ENCODE assay signal across 15 cellular contexts in genomic region chr5:173331287-173331686, GRCh38. TPM values are rescaled to one million over a fixed set of nuclear protein-coding genes. Genes with fewer than 3 reads are reported as not detected.
DNase-seq lines count a peak whose midpoint lies in the region; ATAC-seq and TF ChIP-seq lines count a peak whose summit lies in the region.
"Had no signal": no experiment of that assay in that cellular context is flagged by ENCODE, and none has a peak within 500 bp of the region (broad histone marks: within the 10 kb centered on the region; RNA-seq: fewer than 3 reads in every experiment).

No MANE protein-coding gene starts in this region.

- no peaks in the 10 kb centered on the region for H3K9me2 ChIP-seq in GM23338 (ENCODE audit: insufficient read depth)
- no peaks in the 10 kb centered on the region for H3K9me2 ChIP-seq in SK-N-SH

- WGBS in SK-N-SH (ENCODE audit: low lambda C conversion rate) = 94% methylated on average over 4 of the region's 4 CpGs

- H3K4me3 Mint-ChIP-seq in activated CD4-positive, alpha-beta memory T cell treated with anti-CD3 and anti-CD28 coated beads, Interleukin-2, amount 10 ng/mL, durations not matched to agents 7 days and 5 days = no peak overlapping the region
- H3K4me3 Mint-ChIP-seq in activated CD4-positive, alpha-beta memory T cell treated with anti-CD3 and anti-CD28 coated beads for 36 hours = no peak overlapping the region
- no peak overlapping the region for H3K4me3 Mint-ChIP-seq in GM23338
- no peak overlapping the region for H3K4me3 Mint-ChIP-seq in T-helper 1 cell treated with Interleukin-12 subunit alpha and Interleukin-12 subunit beta and Interleukin-4 antibody, amounts not matched to agents 30 μg/mL and 1 μg/mL, for 36 hours
- H3K4me3 Mint-ChIP-seq: activated naive CD8-positive, alpha-beta T cell treated with anti-CD3 and anti-CD28 coated beads for 36 hours had no signal

- POLR2A ChIA-PET in activated CD4-positive, alpha-beta memory T cell treated with anti-CD3 and anti-CD28 coated beads, Interleukin-2, amount 10 ng/mL, durations not matched to agents 7 days and 5 days (lab: Charles Lee) = interaction anchor here (1.0 kb wide), 2 partner anchors 35 to 348 kb away, joined by 3 to 4 read pairs; partner anchors contain the start of gene ATP6V0E1
- POLR2A ChIA-PET in activated CD4-positive, alpha-beta memory T cell treated with anti-CD3 and anti-CD28 coated beads for 36 hours (lab: Charles Lee) = interaction anchor here (2.5 kb wide), 1 partner anchor 37 kb away, joined by 15 read pairs; no protein-coding TSS in a partner anchor
- POLR2A ChIA-PET in SK-N-SH (lab: Yijun Ruan, JAX) = interaction anchor here (1.0 to 6.0 kb wide), 3 partner anchors 16 to 347 kb away, joined by 3 to 40 read pairs (median 7); partner anchors contain the start of gene ATP6V0E1

- H3K27me3 ChIP-seq in GM23338 (ENCODE audit: insufficient read depth) (peaks cover 8% of the 10 kb centered on the region), SK-N-SH (ENCODE audit: insufficient read depth) (no peaks in the 10 kb centered on the region)
- H3K27me3 ChIP-seq: body of pancreas had no signal

- DNase-seq in activated CD4-positive, alpha-beta memory T cell treated with anti-CD3 and anti-CD28 coated beads, Interleukin-2, amount 10 ng/mL, durations not matched to agents 7 days and 5 days = no peak
- no peak for DNase-seq in activated CD4-positive, alpha-beta memory T cell treated with anti-CD3 and anti-CD28 coated beads for 36 hours
- DNase-seq in GM23338 (ENCODE audit: low spot score) (no peak), myocyte (ENCODE audit: low read depth) (peak; percentile 17), NCI-H82 (lab: John Stamatoyannopoulos, UW) (no peak), SKM-1 treated with dmso at 0.1 percent for 144 hours (lab: John Stamatoyannopoulos, UW; ENCODE audit: unreplicated experiment) (no peak), SK-N-SH (no peak)
- DNase-seq: cortex of kidney had no signal

- H4K20me1 ChIP-seq in GM23338 (replicated peaks; ENCODE audit: insufficient read depth) (peaks cover 4% of the 10 kb centered on the region), SK-N-SH (ENCODE audit: insufficient read depth) (no peaks in the 10 kb centered on the region)

- intact Hi-C loops in activated CD4-positive, alpha-beta memory T cell treated with anti-CD3 and anti-CD28 coated beads for 36 hours (cut with micrococcal nuclease) = loop anchor here (10.0 kb wide), 1 partner anchor 616 kb away; no protein-coding TSS in a partner anchor

- no peaks in the 10 kb centered on the region for H3K9me3 ChIP-seq in SK-N-SH
- H3K9me3 ChIP-seq: body of pancreas, upper lobe of right lung had no signal

- H3K36me3 ChIP-seq in GM23338 (ENCODE audit: insufficient read depth) = no peaks in the 10 kb centered on the region
- H3K36me3 ChIP-seq in SK-N-SH (replicated peaks in 1 of 2; ENCODE audit: control insufficient read depth in 1 of 2, insufficient read depth in 2 of 2, low read length in 1 of 2) = no peaks in the 10 kb centered on the region
- H3K36me3 ChIP-seq: upper lobe of right lung, WERI-Rb-1 had no signal

- TF ChIP-seq RAD21 in SK-N-SH (IDR thresholded peaks at IDR 0.05; ENCODE audit: low read length) = no peak

- TF ChIP-seq CTCF in GM23338 (conservative IDR thresholded peaks at IDR 0.05; ENCODE audit: low read depth in 2 of 2) (no peak), SK-N-SH (IDR thresholded peaks at IDR 0.05) (no peak)

- H3K9ac ChIP-seq in SK-N-SH = no peak overlapping the region

- H3F3A ChIP-seq in GM23338 (replicated peaks; ENCODE audit: low read depth) = peaks cover 8% of the 10 kb centered on the region; the same call in 1 of the 2 replicates
- peaks cover 26% of the 10 kb centered on the region for H3F3A ChIP-seq in SK-N-SH (replicated peaks; ENCODE audit: insufficient read depth)

- H3K4me1 ChIP-seq in GM23338 (ENCODE audit: insufficient read depth) (peaks cover 20% of the 10 kb centered on the region), SK-N-SH (ENCODE audit: control insufficient read depth in 1 of 2, insufficient read depth in 2 of 2, low read depth in 1 of 2, low read length in 1 of 2) (peaks cover 0 to 27% of the 10 kb centered on the region in 2 experiments; a peak in 1 of 4 replicates)

- H3K27ac ChIP-seq in GM23338 (ENCODE audit: low read depth) (no peak overlapping the region), SK-N-SH (ENCODE audit: low read depth in 2 of 2, low read length in 1 of 2) (no peak overlapping the region)
- H3K27ac ChIP-seq: upper lobe of right lung, WERI-Rb-1 had no signal

- H3K4me2 ChIP-seq in GM23338 (0 out of 2 replicates have a peak overlapping the region, but pooled peaks have one; percentile 35), SK-N-SH (no peak overlapping the region)
- H3K4me2 ChIP-seq: smooth muscle cell had no signal

- H3K27me3 Mint-ChIP-seq in activated CD4-positive, alpha-beta memory T cell treated with anti-CD3 and anti-CD28 coated beads, Interleukin-2, amount 10 ng/mL, durations not matched to agents 7 days and 5 days = peaks cover 35% of the 10 kb centered on the region
- H3K27me3 Mint-ChIP-seq in activated CD4-positive, alpha-beta memory T cell treated with anti-CD3 and anti-CD28 coated beads for 36 hours = peaks cover 43% of the 10 kb centered on the region
- H3K27me3 Mint-ChIP-seq in GM23338 (ENCODE audit: insufficient read depth, low read depth, poor library complexity) = peaks cover 26% of the 10 kb centered on the region
- peaks cover 4% of the 10 kb centered on the region for H3K27me3 Mint-ChIP-seq in T-helper 1 cell treated with Interleukin-12 subunit alpha and Interleukin-12 subunit beta and Interleukin-4 antibody, amounts not matched to agents 30 μg/mL and 1 μg/mL, for 36 hours (ENCODE audit: low read depth)

- peaks cover 19% of the 10 kb centered on the region for H3K79me2 ChIP-seq in GM23338 (replicated peaks; ENCODE audit: insufficient read depth)
- peaks cover 8% of the 10 kb centered on the region; the same call in 1 of the 2 replicates for H3K79me2 ChIP-seq in SK-N-SH (ENCODE audit: insufficient read depth)

- peaks cover 16% of the 10 kb centered on the region for H3K36me3 Mint-ChIP-seq in activated CD4-positive, alpha-beta memory T cell treated with anti-CD3 and anti-CD28 coated beads, Interleukin-2, amount 10 ng/mL, durations not matched to agents 7 days and 5 days (ENCODE audit: low read depth)
- peaks cover 14% of the 10 kb centered on the region for H3K36me3 Mint-ChIP-seq in activated CD4-positive, alpha-beta memory T cell treated with anti-CD3 and anti-CD28 coated beads for 36 hours
- peaks cover 28% of the 10 kb centered on the region for H3K36me3 Mint-ChIP-seq in GM23338 (ENCODE audit: low read depth)
- H3K36me3 Mint-ChIP-seq in T-helper 1 cell treated with Interleukin-12 subunit alpha and Interleukin-12 subunit beta and Interleukin-4 antibody, amounts not matched to agents 30 μg/mL and 1 μg/mL, for 36 hours (ENCODE audit: low read depth) = peaks cover 4% of the 10 kb centered on the region

- H2AFZ ChIP-seq in GM23338 (no peak overlapping the region), SK-N-SH (ENCODE audit: low read depth) (no peak overlapping the region)

- H3K27ac Mint-ChIP-seq in activated CD4-positive, alpha-beta memory T cell treated with anti-CD3 and anti-CD28 coated beads, Interleukin-2, amount 10 ng/mL, durations not matched to agents 7 days and 5 days = peak overlapping the region; percentile 4
- H3K27ac Mint-ChIP-seq in activated CD4-positive, alpha-beta memory T cell treated with anti-CD3 and anti-CD28 coated beads for 36 hours = no peak overlapping the region
- H3K27ac Mint-ChIP-seq in GM23338 = no peak overlapping the region
- peak overlapping the region; percentile 63 for H3K27ac Mint-ChIP-seq in T-helper 1 cell treated with Interleukin-12 subunit alpha and Interleukin-12 subunit beta and Interleukin-4 antibody, amounts not matched to agents 30 μg/mL and 1 μg/mL, for 36 hours
- H3K27ac Mint-ChIP-seq: activated naive CD8-positive, alpha-beta T cell treated with anti-CD3 and anti-CD28 coated beads for 36 hours; activated T-cell treated with anti-CD3 and anti-CD28 coated beads, Interleukin-2, amount 50 U/mL, for 72 hours had no signal

- TF ChIP-seq EP300 in SK-N-SH (IDR thresholded peaks at IDR 0.05; ENCODE audit: borderline replicate concordance in 1 of 2, low read depth in 1 of 2, low read length in 1 of 2) = no peak

- no peak overlapping the region for H3K4me3 ChIP-seq in GM23338
- no peak overlapping the region for H3K4me3 ChIP-seq in SK-N-SH (ENCODE audit: low read depth in 2 of 2, low read length in 1 of 2)
- H3K4me3 ChIP-seq: body of pancreas, smooth muscle cell, upper lobe of right lung had no signal

- no peaks in the 10 kb centered on the region for H3K9me3 Mint-ChIP-seq in activated CD4-positive, alpha-beta memory T cell treated with anti-CD3 and anti-CD28 coated beads, Interleukin-2, amount 10 ng/mL, durations not matched to agents 7 days and 5 days
- H3K9me3 Mint-ChIP-seq in activated CD4-positive, alpha-beta memory T cell treated with anti-CD3 and anti-CD28 coated beads for 36 hours = peaks cover 3% of the 10 kb centered on the region
- H3K9me3 Mint-ChIP-seq in GM23338 = peaks cover 6% of the 10 kb centered on the region
- H3K9me3 Mint-ChIP-seq in T-helper 1 cell treated with Interleukin-12 subunit alpha and Interleukin-12 subunit beta and Interleukin-4 antibody, amounts not matched to agents 30 μg/mL and 1 μg/mL, for 36 hours = no peaks in the 10 kb centered on the region

- peaks cover 36% of the 10 kb centered on the region for H3K4me1 Mint-ChIP-seq in activated CD4-positive, alpha-beta memory T cell treated with anti-CD3 and anti-CD28 coated beads, Interleukin-2, amount 10 ng/mL, durations not matched to agents 7 days and 5 days
- peaks cover 27% of the 10 kb centered on the region for H3K4me1 Mint-ChIP-seq in activated CD4-positive, alpha-beta memory T cell treated with anti-CD3 and anti-CD28 coated beads for 36 hours (ENCODE audit: low read depth)
- peaks cover 28% of the 10 kb centered on the region for H3K4me1 Mint-ChIP-seq in GM23338
- H3K4me1 Mint-ChIP-seq in T-helper 1 cell treated with Interleukin-12 subunit alpha and Interleukin-12 subunit beta and Interleukin-4 antibody, amounts not matched to agents 30 μg/mL and 1 μg/mL, for 36 hours (ENCODE audit: low read depth) = peaks cover 36% of the 10 kb centered on the region

- ATAC-seq in GM23338 = no peak

- CTCF ChIA-PET in activated CD4-positive, alpha-beta memory T cell treated with anti-CD3 and anti-CD28 coated beads, Interleukin-2, amount 10 ng/mL, durations not matched to agents 7 days and 5 days (lab: Charles Lee) = interaction anchor here (0.6 to 8.8 kb wide), 25 partner anchors 9 to 617 kb away, joined by 3 to 136 read pairs (median 5); partner anchors contain the start of genes ATP6V0E1, BNIP1 and RPL26L1
- CTCF ChIA-PET in activated CD4-positive, alpha-beta memory T cell treated with anti-CD3 and anti-CD28 coated beads for 36 hours (lab: Charles Lee) = interaction anchor here (0.6 to 6.5 kb wide), 16 partner anchors 9 to 642 kb away, joined by 3 to 137 read pairs (median 4); partner anchors contain the start of gene ATP6V0E1
- CTCF ChIA-PET in SK-N-SH (lab: Yijun Ruan, JAX) = interaction anchor here (0.5 to 13.7 kb wide), 30 partner anchors 9 to 1268 kb away, joined by 3 to 503 read pairs (median 4); partner anchors contain the start of gene ATP6V0E1

RNA-seq across cellular contexts. Expression of gene STC2, which starts 3.1 kb away (rescaled TPM):
- 10 to 100 TPM; 21.3 to 23.8 TPM for total RNA-seq in activated CD4-positive, alpha-beta memory T cell treated with anti-CD3 and anti-CD28 coated beads, Interleukin-2, amount 10 ng/mL, durations not matched to agents 7 days and 5 days
- total RNA-seq in activated CD4-positive, alpha-beta memory T cell treated with anti-CD3 and anti-CD28 coated beads for 36 hours = 10 to 100 TPM; 12.0 to 13.7 TPM
- 132 and 160 TPM in 2 replicates for total RNA-seq in GM23338 (2014; rRNA removed; shearing (Covaris generic))
- polyA plus RNA-seq in GM23338 (2016; fragmentation: Nextera tagmentation; extraction: Ambion mirVana) = 25.4 and 27.3 TPM in 2 replicates
- total RNA-seq in myocyte = 482 and 489 TPM in 2 replicates
- polyA plus RNA-seq in myocyte (2012) = 203 TPM
- polyA plus RNA-seq in SK-N-SH (2012; rRNA removed) = 5.9 and 9.1 TPM in 2 replicates
- 4.7 and 5.4 TPM in 2 replicates for polyA plus RNA-seq in SK-N-SH (2012; cell fraction: cytosol; rRNA removed)
- polyA plus RNA-seq in SK-N-SH (2012; cell fraction: nucleus; rRNA removed) = 6.4 and 6.8 TPM in 2 replicates

Comparison
In these comparisons a context has a peak if more than half of its experiments do, and no peak if none do; other contexts are left out.
1. H3K27ac Mint-ChIP-seq: peak in activated CD4-positive, alpha-beta memory T cell treated with anti-CD3 and anti-CD28 coated beads, Interleukin-2, amount 10 ng/mL, durations not matched to agents 7 days and 5 days (single experiment) and T-helper 1 cell treated with Interleukin-12 subunit alpha and Interleukin-12 subunit beta and Interleukin-4 antibody, amounts not matched to agents 30 μg/mL and 1 μg/mL, for 36 hours (single experiment); none in activated CD4-positive, alpha-beta memory T cell treated with anti-CD3 and anti-CD28 coated beads for 36 hours (single experiment) and GM23338 (single experiment).